In genomic region chr2:97752342-97753334, GRCh38 we compare ENCODE assay signal across 24 cellular contexts. TPM values are rescaled to one million over a fixed set of nuclear protein-coding genes. Genes with fewer than 3 reads are reported as not detected.
DNase-seq lines count a peak whose midpoint lies in the region; ATAC-seq, FAIRE-seq and TF ChIP-seq lines count a peak whose summit lies in the region.
"Had no signal": no experiment of that assay in that cellular context is flagged by ENCODE, and none has a peak within 500 bp of the region (broad histone marks: within the 10 kb centered on the region; RNA-seq: fewer than 3 reads in every experiment).

No MANE protein-coding gene starts in this region.

- peaks cover 28% of the 10 kb centered on the region for H3K36me3 Mint-ChIP-seq in memory B cell

- H3K36me3 ChIP-seq in BLaER1 treated with 17β-estradiol and CSF1 and Interleukin-3, amounts not matched to agents 10 nM and 100 nM = peaks cover 16 to 49% (median 24%) of the 10 kb centered on the region in 11 experiments
- H3K36me3 ChIP-seq in bronchial epithelial cell (ENCODE audit: control insufficient read depth, insufficient read depth, low read length) (peaks cover 3% of the 10 kb centered on the region), brain microvascular endothelial cell (replicated peaks) (peaks cover 7% of the 10 kb centered on the region)

- H3K4me3 ChIP-seq in BLaER1 treated with 17β-estradiol and CSF1 and Interleukin-3, amounts not matched to agents 10 nM and 100 nM = no peak overlapping the region
- H3K4me3 ChIP-seq in bronchial epithelial cell (ENCODE audit: low read depth, low read length) (no peak overlapping the region), coronary artery (no peak overlapping the region), brain microvascular endothelial cell (ENCODE audit: low read depth, low read length) (no peak overlapping the region)
- H3K4me3 ChIP-seq: lower lobe of right lung, tibial artery had no signal

- TF ChIP-seq CTCF in bronchial epithelial cell (IDR thresholded peaks at IDR 0.05; ENCODE audit: insufficient read depth, low read length, severe bottlenecking) (no peak), coronary artery (IDR thresholded peaks at IDR 0.05) (no peak), brain microvascular endothelial cell (IDR thresholded peaks at IDR 0.05; ENCODE audit: low read depth, low read length, missing control alignments) (no peak)

- H3K9ac ChIP-seq in BLaER1 treated with 17β-estradiol and CSF1 and Interleukin-3, amounts not matched to agents 10 nM and 100 nM = peak overlapping the region in 1 of 11 experiments; percentile 42; a peak in 1 of 22 replicates

- FAIRE-seq in bronchial epithelial cell (lab: Jason Lieb, UNC) = no peak

- H3K9me3 ChIP-seq in BLaER1 treated with 17β-estradiol and CSF1 and Interleukin-3, amounts not matched to agents 10 nM and 100 nM (replicated peaks in 1 of 11) = peaks cover 0 to 16% (median 6%) of the 10 kb centered on the region in 11 experiments; a peak in 13 of 22 replicates
- H3K9me3 ChIP-seq: Caco-2, lower lobe of right lung, tibial artery had no signal

- H3K4me3 Mint-ChIP-seq in memory B cell = no peak overlapping the region
- H3K4me3 Mint-ChIP-seq: activated CD4-positive, alpha-beta memory T cell treated with anti-CD3 and anti-CD28 coated beads, Interleukin-2, amount 10 ng/mL, durations not matched to agents 7 days and 5 days; immature natural killer cell; stimulated activated naive CD8-positive, alpha-beta T cell treated with anti-CD3 and anti-CD28 coated beads, Interleukin-15, Interleukin-2, amounts not matched to agents 100 ng/mL and 50 ng/mL, for 24 hours had no signal

- H4K20me1 ChIP-seq in BLaER1 treated with 17β-estradiol and CSF1 and Interleukin-3, amounts not matched to agents 10 nM and 100 nM = no peaks in the 10 kb centered on the region

- H3K4me1 ChIP-seq in BLaER1 treated with 17β-estradiol and CSF1 and Interleukin-3, amounts not matched to agents 10 nM and 100 nM = peaks cover 27 to 83% (median 73%) of the 10 kb centered on the region in 10 experiments
- H3K4me1 ChIP-seq: Caco-2, lower lobe of right lung, tibial artery had no signal

- H3K27me3 Mint-ChIP-seq in memory B cell = no peaks in the 10 kb centered on the region
- H3K27me3 Mint-ChIP-seq: activated CD4-positive, alpha-beta memory T cell treated with anti-CD3 and anti-CD28 coated beads, Interleukin-2, amount 10 ng/mL, durations not matched to agents 7 days and 5 days; stimulated activated naive CD8-positive, alpha-beta T cell treated with anti-CD3 and anti-CD28 coated beads, Interleukin-15, Interleukin-2, amounts not matched to agents 100 ng/mL and 50 ng/mL, for 24 hours had no signal

- no peaks in the 10 kb centered on the region for H3K27me3 ChIP-seq in BLaER1 treated with 17β-estradiol and CSF1 and Interleukin-3, amounts not matched to agents 10 nM and 100 nM
- no peaks in the 10 kb centered on the region for H3K27me3 ChIP-seq in bronchial epithelial cell (ENCODE audit: control insufficient read depth, insufficient read depth, low read length)
- no peaks in the 10 kb centered on the region for H3K27me3 ChIP-seq in brain microvascular endothelial cell (replicated peaks)
- H3K27me3 ChIP-seq: tibial artery had no signal

- H3K9me3 Mint-ChIP-seq in memory B cell = peaks cover 4% of the 10 kb centered on the region
- H3K9me3 Mint-ChIP-seq: activated CD4-positive, alpha-beta memory T cell treated with anti-CD3 and anti-CD28 coated beads, Interleukin-2, amount 10 ng/mL, durations not matched to agents 7 days and 5 days; immature natural killer cell; stimulated activated naive CD8-positive, alpha-beta T cell treated with anti-CD3 and anti-CD28 coated beads, Interleukin-15, Interleukin-2, amounts not matched to agents 100 ng/mL and 50 ng/mL, for 24 hours had no signal

- H3K4me1 Mint-ChIP-seq in memory B cell = peaks cover 10% of the 10 kb centered on the region

- H3K27ac Mint-ChIP-seq in memory B cell = peak overlapping the region; percentile 36
- H3K27ac Mint-ChIP-seq: activated CD4-positive, alpha-beta memory T cell treated with anti-CD3 and anti-CD28 coated beads, Interleukin-2, amount 10 ng/mL, durations not matched to agents 7 days and 5 days; stimulated activated naive CD8-positive, alpha-beta T cell treated with anti-CD3 and anti-CD28 coated beads, Interleukin-15, Interleukin-2, amounts not matched to agents 100 ng/mL and 50 ng/mL, for 24 hours had no signal

- H3K27ac ChIP-seq in BLaER1 treated with 17β-estradiol and CSF1 and Interleukin-3, amounts not matched to agents 10 nM and 100 nM = peak overlapping the region in 3 of 11 experiments; percentile 50 to 92 (median 51); a peak in 5 of 22 replicates
- H3K27ac ChIP-seq in coronary artery (no peak overlapping the region), brain microvascular endothelial cell (no peak overlapping the region)
- H3K27ac ChIP-seq: lower lobe of right lung, tibial artery had no signal

- DNase-seq in HS-5 (ENCODE audit: low read depth) = peak; percentile 39
- DNase-seq in bronchial epithelial cell (ENCODE audit: low read depth) = peak; percentile 71
- DNase-seq in memory B cell (ENCODE audit: low spot score in 2 of 2) = no peak
- no peak for DNase-seq in coronary artery (ENCODE audit: low spot score)
- no peak for DNase-seq in brain microvascular endothelial cell
- DNase-seq: activated CD4-positive, alpha-beta memory T cell treated with anti-CD3 and anti-CD28 coated beads, Interleukin-2, amount 10 ng/mL, durations not matched to agents 7 days and 5 days; activated gamma-delta T cell; Caco-2; dermis blood vessel endothelial cell; EL; immature natural killer cell; KBM-7; lower lobe of right lung; NCI-H1436 treated with DMSO at 0.1 percent for 48 hours; stimulated activated CD4-positive, alpha-beta T cell treated with anti-CD3 and anti-CD28 coated beads, Interleukin-12 subunit alpha, Interleukin-12 subunit beta, amount 100 ng/mL, for 4 hours; stimulated activated CD4-positive, alpha-beta T cell treated with anti-CD3 and anti-CD28 coated beads, Interleukin-4, amount 100 ng/mL, for 4 hours; T1000; tibial artery had no signal

- H3K4me2 ChIP-seq in BLaER1 treated with 17β-estradiol and CSF1 and Interleukin-3, amounts not matched to agents 10 nM and 100 nM = peak overlapping the region in 8 of 11 experiments; percentile 3 to 87 (median 63); a peak in 13 of 22 replicates

- in situ Hi-C loops in brain microvascular endothelial cell (cut with HindIII; ENCODE audit: low pct_ligation_motif_present, low sequenced_read_pairs) = no loop called here

- no peak for ATAC-seq in memory B cell (ENCODE audit: low read depth)
- ATAC-seq in HG02970 (IDR thresholded peaks at IDR 0.05; ENCODE audit: low FRiP score, unreplicated experiment) = no peak

RNA-seq across cellular contexts. Expression of gene ZAP70, which starts 39.3 kb away (rescaled TPM):
- total RNA-seq in bronchial epithelial cell = not detected in 2 replicates
- total RNA-seq: dermis blood vessel endothelial cell, fibroblast of villous mesenchyme, H4, renal cortical epithelial cell had no signal

Comparison
In these comparisons a context has a peak if more than half of its experiments do, and no peak if none do; other contexts are left out.
1. DNase-seq: peak in HS-5 (single experiment) and bronchial epithelial cell (single experiment); none in memory B cell (0 of 2), coronary artery (single experiment) and brain microvascular endothelial cell (single experiment).